Comparison of ENCODE assay signal across 33 cellular contexts in genomic region chr3:74129056-74129455, GRCh38.
"Had no signal": no experiment of that assay in that cellular context is flagged by ENCODE, and none has a peak within 500 bp of the region (broad histone marks: within the 10 kb centered on the region; RNA-seq: fewer than 3 reads in every experiment).

No MANE protein-coding gene starts in this region.

- H3K4me1 ChIP-seq: left lung, lower lobe of right lung, neural progenitor cell, prostate gland, stomach, testis, thyroid gland, transverse colon, upper lobe of left lung, vagina had no signal

- H3K27ac Mint-ChIP-seq: immature natural killer cell; mesothelial cell of epicardium; naive B cell; natural killer cell; nephron progenitor cell; neural progenitor cell; stimulated activated naive B cell treated with anti-CD40 and anti-IgM and Interleukin-4, amounts not matched to agents 10 μg/mL and 1 μg/mL and 100 μg/mL, for 72 hours had no signal

- H3K4me3 ChIP-seq: left lung, lower lobe of right lung, neural progenitor cell, prostate gland, skin epidermis, stomach, testis, thyroid gland, transverse colon, upper lobe of left lung, vagina had no signal

- H3K36me3 ChIP-seq: left lung, lower lobe of right lung, neural progenitor cell, neutrophil, prostate gland, stomach, thyroid gland, transverse colon, upper lobe of left lung, vagina had no signal

- FAIRE-seq: islet of Langerhans, kidney had no signal

- DNase-seq: hypothalamus; immature natural killer cell; kidney; left colon; left lung; lower lobe of right lung; mesendoderm; naive B cell; natural killer cell; nephron progenitor cell; occipital lobe; posterior cingulate gyrus; retina; right cardiac atrium; stimulated activated CD4-positive, alpha-beta T cell treated with anti-CD3 and anti-CD28 coated beads, Interleukin-12 subunit alpha, Interleukin-12 subunit beta, amount 100 ng/mL, for 4 hours; stimulated activated CD4-positive, alpha-beta T cell treated with anti-CD3 and anti-CD28 coated beads, Interleukin-15, amount 100 ng/mL, for 24 hours; stimulated activated CD4-positive, alpha-beta T cell treated with anti-CD3 and anti-CD28 coated beads, Interleukin-2, amount 100 ng/mL, for 24 hours; stimulated activated CD4-positive, alpha-beta T cell treated with anti-CD3 and anti-CD28 coated beads, Interleukin-4, amount 100 ng/mL, for 1 hour; stimulated activated naive B cell treated with anti-CD40 and anti-IgM and Interleukin-4, amounts not matched to agents 10 μg/mL and 1 μg/mL and 100 μg/mL, for 72 hours; stimulated activated naive CD8-positive, alpha-beta T cell treated with anti-CD3 and anti-CD28 coated beads, Interleukin-15, Interleukin-2, amounts not matched to agents 100 U/mL and 50 U/mL, for 24 hours; stomach; testis; thyroid gland; transverse colon; upper lobe of left lung had no signal

- H3K27ac ChIP-seq: left lung, lower lobe of right lung, neural progenitor cell, neutrophil, prostate gland, skin epidermis, stomach, testis, thyroid gland, transverse colon, upper lobe of left lung, vagina had no signal

- H3K36me3 Mint-ChIP-seq: mesothelial cell of epicardium; naive B cell; neural progenitor cell; stimulated activated naive B cell treated with anti-CD40 and anti-IgM and Interleukin-4, amounts not matched to agents 10 μg/mL and 1 μg/mL and 100 μg/mL, for 72 hours had no signal

- H3K4me1 Mint-ChIP-seq: immature natural killer cell; mesothelial cell of epicardium; naive B cell; natural killer cell; nephron progenitor cell; stimulated activated naive B cell treated with anti-CD40 and anti-IgM and Interleukin-4, amounts not matched to agents 10 μg/mL and 1 μg/mL and 100 μg/mL, for 72 hours had no signal

- H3K27me3 Mint-ChIP-seq: naive B cell; stimulated activated naive B cell treated with anti-CD40 and anti-IgM and Interleukin-4, amounts not matched to agents 10 μg/mL and 1 μg/mL and 100 μg/mL, for 72 hours had no signal

- H3K27me3 ChIP-seq: left lung, neural progenitor cell, neutrophil, stomach, testis, thyroid gland, transverse colon, upper lobe of left lung, vagina had no signal

- H3K9me3 ChIP-seq: lower lobe of right lung, neutrophil, prostate gland, testis, thyroid gland, transverse colon, upper lobe of left lung, vagina had no signal

- H3K4me3 Mint-ChIP-seq: immature natural killer cell; mesothelial cell of epicardium; natural killer cell; nephron progenitor cell; neural progenitor cell; stimulated activated naive B cell treated with anti-CD40 and anti-IgM and Interleukin-4, amounts not matched to agents 10 μg/mL and 1 μg/mL and 100 μg/mL, for 72 hours had no signal

- ATAC-seq: left colon; left lung; lower lobe of right lung; natural killer cell; right cardiac atrium; sciatic nerve; stimulated activated naive B cell treated with anti-CD40 and anti-IgM and Interleukin-4, amounts not matched to agents 10 μg/mL and 1 μg/mL and 100 μg/mL, for 72 hours; stimulated activated naive CD8-positive, alpha-beta T cell treated with anti-CD3 and anti-CD28 coated beads, Interleukin-15, Interleukin-2, amounts not matched to agents 100 U/mL and 50 U/mL, for 24 hours had no signal
